Comparison of ENCODE assay signal across 18 cellular contexts in genomic region chrX:70481424-70481823, GRCh38. TPM values are rescaled to one million over a fixed set of nuclear protein-coding genes. Genes with fewer than 3 reads are reported as not detected.
DNase-seq lines count a peak whose midpoint lies in the region; ATAC-seq and TF ChIP-seq lines count a peak whose summit lies in the region.
"Had no signal": no experiment of that assay in that cellular context is flagged by ENCODE, and none has a peak within 500 bp of the region (broad histone marks: within the 10 kb centered on the region; RNA-seq: fewer than 3 reads in every experiment).

No MANE protein-coding gene starts in this region.

- no peak overlapping the region for H3K4me3 Mint-ChIP-seq in activated naive CD4-positive, alpha-beta T cell treated with anti-CD3 and anti-CD28 coated beads, Interleukin-2, amount 10 ng/mL, durations not matched to agents 7 days and 5 days

- no CpG with 5 or more reads among the region's 3 CpGs for WGBS in neuronal stem cell (ENCODE audit: extremely low coverage in 2 of 2, insufficient read length in 2 of 2, insufficient replicate concordance in 1 of 2), 2 donors

- H2AFZ ChIP-seq in neuronal stem cell (ENCODE audit: low read length) = no peak overlapping the region
- H2AFZ ChIP-seq: GM23248 had no signal

- no peak overlapping the region for H3K23ac ChIP-seq in neuronal stem cell (ENCODE audit: low read depth, low read length, poor library complexity)

- TF ChIP-seq CTCF in fibroblast of pulmonary artery (IDR thresholded peaks at IDR 0.05; ENCODE audit: low read length, missing control alignments) = no peak
- no peak for TF ChIP-seq CTCF in mucosa of descending colon (IDR thresholded peaks at IDR 0.05)

- DNase-seq in NCI-H82 treated with DMSO at 0.1 percent for 48 hours (lab: John Stamatoyannopoulos, UW; ENCODE audit: unreplicated experiment) (peak; percentile 28), fibroblast of pulmonary artery (ENCODE audit: low read depth) (peak; percentile 51), neuronal stem cell (ENCODE audit: low spot score) (no peak), SW480 (ENCODE audit: low spot score) (no peak), mucosa of descending colon (no peak)
- DNase-seq in activated naive CD4-positive, alpha-beta T cell treated with anti-CD3 and anti-CD28 coated beads, Interleukin-2, amount 10 ng/mL, durations not matched to agents 7 days and 5 days = no peak
- DNase-seq: activated CD8-positive, alpha-beta memory T cell treated with anti-CD3 and anti-CD28 coated beads, Interleukin-2, amount 50 U/mL, for 48 hours; adrenal gland; effector CD4-positive, alpha-beta T cell; GM23248; NCI-H2081; stimulated activated CD8-positive, alpha-beta memory T cell treated with anti-CD3 and anti-CD28 coated beads, Interleukin-4, amount 100 ng/mL, for 48 hours had no signal

- intact Hi-C loops in mucosa of descending colon (cut with DNase I, micrococcal nuclease) = no loop called here

- no peaks in the 10 kb centered on the region for H3K27me3 Mint-ChIP-seq in activated naive CD4-positive, alpha-beta T cell treated with anti-CD3 and anti-CD28 coated beads, Interleukin-2, amount 10 ng/mL, durations not matched to agents 7 days and 5 days

- no peak overlapping the region for H2AK5ac ChIP-seq in neuronal stem cell (ENCODE audit: low read depth, low read length)

- H3K4me1 ChIP-seq in BLaER1 = peaks cover 47% of the 10 kb centered on the region
- H3K4me1 ChIP-seq in neuronal stem cell (ENCODE audit: control insufficient read depth in 2 of 2, insufficient read depth in 1 of 2, low read depth in 1 of 2, low read length in 2 of 2) = peaks cover 20 to 27% of the 10 kb centered on the region in 2 donors
- peaks cover 15% of the 10 kb centered on the region for H3K4me1 ChIP-seq in mucosa of descending colon (ENCODE audit: low read depth)
- H3K4me1 ChIP-seq: adrenal gland had no signal

- H3K18ac ChIP-seq in neuronal stem cell (ENCODE audit: low read length) = no peak overlapping the region

- H3K36me3 Mint-ChIP-seq in activated naive CD4-positive, alpha-beta T cell treated with anti-CD3 and anti-CD28 coated beads, Interleukin-2, amount 10 ng/mL, durations not matched to agents 7 days and 5 days = peaks cover 9% of the 10 kb centered on the region

- no peak for ATAC-seq in HG03520 (IDR thresholded peaks at IDR 0.05; ENCODE audit: unreplicated experiment)
- no peak for ATAC-seq in mucosa of descending colon

- no peaks in the 10 kb centered on the region for H3K4me1 Mint-ChIP-seq in activated naive CD4-positive, alpha-beta T cell treated with anti-CD3 and anti-CD28 coated beads, Interleukin-2, amount 10 ng/mL, durations not matched to agents 7 days and 5 days

- H2BK120ac ChIP-seq in neuronal stem cell (ENCODE audit: low read depth, low read length) = no peak overlapping the region

- H3K4ac ChIP-seq in neuronal stem cell (ENCODE audit: low read length) = no peak overlapping the region

- no peak overlapping the region for H3K27ac Mint-ChIP-seq in activated naive CD4-positive, alpha-beta T cell treated with anti-CD3 and anti-CD28 coated beads, Interleukin-2, amount 10 ng/mL, durations not matched to agents 7 days and 5 days

- H3K9me3 Mint-ChIP-seq in activated naive CD4-positive, alpha-beta T cell treated with anti-CD3 and anti-CD28 coated beads, Interleukin-2, amount 10 ng/mL, durations not matched to agents 7 days and 5 days = no peaks in the 10 kb centered on the region

- H3K4me2 ChIP-seq in BLaER1 (peak overlapping the region; percentile 27), neuronal stem cell (ENCODE audit: insufficient read depth, low read length, poor library complexity, severe bottlenecking) (no peak overlapping the region)

- H3K4me3 ChIP-seq in BLaER1 (no peak overlapping the region), fibroblast of pulmonary artery (replicated peaks; ENCODE audit: low read depth, low read length) (no peak overlapping the region), neuronal stem cell (ENCODE audit: low read length in 2 of 2) (no peak overlapping the region), mucosa of descending colon (no peak overlapping the region)
- H3K4me3 ChIP-seq: adrenal gland, GM23248, SK-N-MC had no signal

- CTCF ChIA-PET in activated naive CD4-positive, alpha-beta T cell treated with anti-CD3 and anti-CD28 coated beads, Interleukin-2, amount 10 ng/mL, durations not matched to agents 7 days and 5 days (lab: Charles Lee) = interaction anchor here (0.6 kb wide), 1 partner anchor 17 kb away, joined by 3 read pairs; no protein-coding TSS in a partner anchor

- H3K27me3 ChIP-seq in BLaER1 (peaks cover 98% of the 10 kb centered on the region), neuronal stem cell (ENCODE audit: control insufficient read depth in 3 of 3, insufficient read depth in 3 of 3, low read depth in 1 of 3, low read length in 3 of 3) (no peaks in the 10 kb centered on the region)
- H3K27me3 ChIP-seq: adrenal gland had no signal

- no peak overlapping the region for H4K8ac ChIP-seq in neuronal stem cell (ENCODE audit: low read depth, low read length)

- H2BK15ac ChIP-seq in neuronal stem cell (ENCODE audit: low read length) = no peak overlapping the region

- no peak overlapping the region for H2BK5ac ChIP-seq in neuronal stem cell (ENCODE audit: low read length)

- H2BK12ac ChIP-seq in neuronal stem cell (ENCODE audit: low read length) = no peak overlapping the region

- H3K14ac ChIP-seq in neuronal stem cell (ENCODE audit: low read length) = no peak overlapping the region

- H3K36me3 ChIP-seq in BLaER1 (peaks cover 71% of the 10 kb centered on the region), neuronal stem cell (replicated peaks in 1 of 2; ENCODE audit: control insufficient read depth in 2 of 2, insufficient read depth in 2 of 2, low read length in 2 of 2) (peaks cover 3 to 66% of the 10 kb centered on the region in 2 donors), mucosa of descending colon (ENCODE audit: low read depth) (no peaks in the 10 kb centered on the region)
- H3K36me3 ChIP-seq: adrenal gland had no signal

- H3K9ac ChIP-seq in BLaER1 (no peak overlapping the region), neuronal stem cell (ENCODE audit: low read depth, low read length, poor library complexity) (no peak overlapping the region)
- H3K9ac ChIP-seq: GM23248 had no signal

- no peak overlapping the region for H3K27ac ChIP-seq in BLaER1
- H3K27ac ChIP-seq in neuronal stem cell (replicated peaks; ENCODE audit: low read length) = peak overlapping the region; percentile 96
- H3K27ac ChIP-seq: adrenal gland, GM23248, SK-N-MC had no signal

- peaks cover 85% of the 10 kb centered on the region for H4K20me1 ChIP-seq in BLaER1

- H3K79me1 ChIP-seq in neuronal stem cell (ENCODE audit: low read depth, low read length) = peaks cover 5% of the 10 kb centered on the region

- no peak overlapping the region for H4K91ac ChIP-seq in neuronal stem cell (ENCODE audit: low read depth, low read length, poor library complexity)

- H3K9me3 ChIP-seq in BLaER1 (no peaks in the 10 kb centered on the region), neuronal stem cell (replicated peaks in 1 of 2; ENCODE audit: control insufficient read depth in 2 of 2, insufficient read depth in 1 of 2, low read depth in 1 of 2, low read length in 2 of 2) (no peaks in the 10 kb centered on the region), mucosa of descending colon (no peaks in the 10 kb centered on the region)
- H3K9me3 ChIP-seq: adrenal gland had no signal

RNA-seq across cellular contexts. Expression of gene DLG3, which starts 36.8 kb away (rescaled TPM):
- 55.1 TPM for polyA plus RNA-seq in neuronal stem cell (2013, experiment 1 of 2)
- polyA plus RNA-seq in neuronal stem cell (2013, experiment 2 of 2) = 55.1 TPM
- 10 to 100 TPM; 41.9 to 76.0 (median 72.8) TPM for total RNA-seq in mucosa of descending colon

RNA-seq across cellular contexts. Expression of gene GDPD2, which starts 58.3 kb away (rescaled TPM):
- 3.0 TPM for polyA plus RNA-seq in neuronal stem cell (2013, experiment 1 of 2)
- polyA plus RNA-seq in neuronal stem cell (2013, experiment 2 of 2) = 3.1 TPM
- total RNA-seq in mucosa of descending colon = 10 to 100 TPM in 2 of 3 donors, 1 to 10 TPM in 1; 9.0 to 28.5 (median 25.9) TPM
- total RNA-seq: adrenal gland, glomerular endothelial cell, GM23248, LHCN-M2, omental fat pad had no signal
- polyA plus RNA-seq: GM23248 had no signal

Comparison
In these comparisons a context has a peak if more than half of its experiments do, and no peak if none do; other contexts are left out.
1. DNase-seq: peak in NCI-H82 treated with DMSO at 0.1 percent for 48 hours (single experiment) and fibroblast of pulmonary artery (single experiment); none in neuronal stem cell (single experiment), SW480 (single experiment), mucosa of descending colon (0 of 3) and activated naive CD4-positive, alpha-beta T cell treated with anti-CD3 and anti-CD28 coated beads, Interleukin-2, amount 10 ng/mL, durations not matched to agents 7 days and 5 days (single experiment).